Comparison of ENCODE assay signal across 8 cellular contexts in the genomic region with DNA sequence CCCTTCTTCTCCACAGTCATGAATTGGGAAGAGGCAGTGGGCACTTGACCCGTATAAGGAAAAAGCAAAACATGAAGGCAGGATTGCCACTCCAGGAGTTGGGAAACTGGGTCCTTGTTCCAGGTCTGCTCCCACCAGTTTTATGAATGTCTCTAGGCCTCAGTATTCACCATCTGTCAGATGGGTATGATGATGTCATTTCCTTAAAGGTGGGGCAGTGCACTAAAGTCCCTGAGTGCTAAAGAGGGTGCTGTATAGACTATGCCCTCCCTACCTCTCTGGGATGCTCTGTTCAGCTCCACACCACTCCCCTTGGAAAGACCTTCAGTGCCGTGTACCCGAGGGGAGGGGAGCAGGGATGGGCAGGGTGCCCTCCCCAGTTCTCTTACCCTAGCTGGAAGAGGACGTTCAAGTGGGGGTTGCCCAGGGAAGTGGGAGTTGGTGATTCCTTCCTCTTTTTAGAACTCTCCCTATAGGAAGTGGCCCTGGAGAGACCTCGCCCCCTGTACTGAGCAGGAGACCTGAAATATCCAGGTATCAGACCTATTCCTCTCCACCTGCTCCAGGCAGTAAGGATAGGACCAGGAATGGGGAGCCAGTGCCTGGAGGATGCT. TPM values are rescaled to one million over a fixed set of nuclear protein-coding genes. Genes with fewer than 3 reads are reported as not detected.
DNase-seq lines count a peak whose midpoint lies in the region; ATAC-seq, FAIRE-seq and TF ChIP-seq lines count a peak whose summit lies in the region.

No MANE protein-coding gene starts in this region.

- DNase-seq in AG10803 (ENCODE audit: low read depth) (no peak), LNCaP clone FGC (ENCODE audit: low read depth) (no peak), urothelium cell line (ENCODE audit: low spot score) (no peak)
- no peak for DNase-seq in central memory CD8-positive, alpha-beta T cell (ENCODE audit: low spot score in 2 of 2)
- DNase-seq in naive thymus-derived CD8-positive, alpha-beta T cell, result peak in 1 of 10 donors; percentile 45

- H3K27me3 Mint-ChIP-seq in central memory CD8-positive, alpha-beta T cell, result no peaks in the 10 kb centered on the region
- H3K27me3 Mint-ChIP-seq in naive thymus-derived CD8-positive, alpha-beta T cell, result peaks cover 0 to 1% (median 0%) of the 10 kb centered on the region in 5 donors

- H3K4me3 ChIP-seq in AG10803 (ENCODE audit: low read length) (peak overlapping the region; percentile 99), LNCaP clone FGC (ENCODE audit: low read depth, low read length) (peak overlapping the region; percentile 99)

- no peak for ATAC-seq in central memory CD8-positive, alpha-beta T cell (replicated peaks; ENCODE audit: extremely low read depth, poor library complexity, severe bottlenecking)
- no peak for ATAC-seq in naive thymus-derived CD8-positive, alpha-beta T cell
- ATAC-seq in HG03457 (IDR thresholded peaks at IDR 0.05; ENCODE audit: unreplicated experiment), result no peak
- ATAC-seq in HG03469 (IDR thresholded peaks at IDR 0.05; ENCODE audit: unreplicated experiment), result no peak
- no peak for ATAC-seq in GM18907 (IDR thresholded peaks at IDR 0.05; ENCODE audit: unreplicated experiment)

- peaks cover 75% of the 10 kb centered on the region for H3K4me1 Mint-ChIP-seq in central memory CD8-positive, alpha-beta T cell
- peaks cover 53 to 83% (median 76%) of the 10 kb centered on the region in 4 donors for H3K4me1 Mint-ChIP-seq in naive thymus-derived CD8-positive, alpha-beta T cell

- peaks cover 46% of the 10 kb centered on the region for H3K36me3 Mint-ChIP-seq in central memory CD8-positive, alpha-beta T cell (ENCODE audit: insufficient read depth)
- H3K36me3 Mint-ChIP-seq in naive thymus-derived CD8-positive, alpha-beta T cell, result peaks cover 0 to 14% (median 0%) of the 10 kb centered on the region in 3 donors

- peak overlapping the region; percentile 100 for H3K4me3 Mint-ChIP-seq in central memory CD8-positive, alpha-beta T cell
- H3K4me3 Mint-ChIP-seq in naive thymus-derived CD8-positive, alpha-beta T cell, result peak overlapping the region; percentile 92 to 100 (median 94)

- peak overlapping the region; percentile 84 for H3K27ac Mint-ChIP-seq in central memory CD8-positive, alpha-beta T cell (ENCODE audit: low read depth)
- H3K27ac Mint-ChIP-seq in naive thymus-derived CD8-positive, alpha-beta T cell, result peak overlapping the region; percentile 89 to 100 (median 94)

- POLR2A ChIA-PET in naive thymus-derived CD8-positive, alpha-beta T cell (lab: Charles Lee), result interaction anchor here (0.6 to 11.0 kb wide), 11 partner anchors 8 to 281 kb away, joined by 3 to 161 read pairs (median 50); partner anchors contain the start of genes CWC25 and RPL23

- TF ChIP-seq CTCF in AG10803 (conservative IDR thresholded peaks at IDR 0.05; ENCODE audit: low read length) (no peak), LNCaP clone FGC (IDR thresholded peaks at IDR 0.05; ENCODE audit: control insufficient read depth, extremely low read depth, insufficient read depth) (no peak)

- no peaks in the 10 kb centered on the region for H3K9me3 Mint-ChIP-seq in central memory CD8-positive, alpha-beta T cell
- peaks cover 0 to 1% (median 0%) of the 10 kb centered on the region in 9 donors for H3K9me3 Mint-ChIP-seq in naive thymus-derived CD8-positive, alpha-beta T cell

- no peak for FAIRE-seq in urothelium cell line (lab: Jason Lieb, UNC)

RNA-seq across cellular contexts. Expression of gene LASP1, which starts 2.2 kb away (rescaled TPM):
- 100 to 1,000 TPM; 103 to 107 TPM for total RNA-seq in naive thymus-derived CD8-positive, alpha-beta T cell
- polyA plus RNA-seq in naive thymus-derived CD8-positive, alpha-beta T cell, result 10 to 100 TPM; 50.1 to 53.1 (median 52.0) TPM

RNA-seq across cellular contexts. Expression of gene RPL23, which starts 18.6 kb away (rescaled TPM):
- 1,000 to 10,000 TPM; 1,755 to 1,793 TPM for total RNA-seq in naive thymus-derived CD8-positive, alpha-beta T cell
- 1,000 to 10,000 TPM; 1,506 to 1,897 (median 1,688) TPM for polyA plus RNA-seq in naive thymus-derived CD8-positive, alpha-beta T cell

RNA-seq across cellular contexts. Expression of gene CWC25, which starts 47.0 kb away (rescaled TPM):
- 10 to 100 TPM; 36.1 to 41.3 TPM for total RNA-seq in naive thymus-derived CD8-positive, alpha-beta T cell
- polyA plus RNA-seq in naive thymus-derived CD8-positive, alpha-beta T cell, result 1 to 10 TPM; 6.3 to 7.4 (median 6.4) TPM
